Comparison of ENCODE assay signal across 24 cellular contexts in the genomic region with DNA sequence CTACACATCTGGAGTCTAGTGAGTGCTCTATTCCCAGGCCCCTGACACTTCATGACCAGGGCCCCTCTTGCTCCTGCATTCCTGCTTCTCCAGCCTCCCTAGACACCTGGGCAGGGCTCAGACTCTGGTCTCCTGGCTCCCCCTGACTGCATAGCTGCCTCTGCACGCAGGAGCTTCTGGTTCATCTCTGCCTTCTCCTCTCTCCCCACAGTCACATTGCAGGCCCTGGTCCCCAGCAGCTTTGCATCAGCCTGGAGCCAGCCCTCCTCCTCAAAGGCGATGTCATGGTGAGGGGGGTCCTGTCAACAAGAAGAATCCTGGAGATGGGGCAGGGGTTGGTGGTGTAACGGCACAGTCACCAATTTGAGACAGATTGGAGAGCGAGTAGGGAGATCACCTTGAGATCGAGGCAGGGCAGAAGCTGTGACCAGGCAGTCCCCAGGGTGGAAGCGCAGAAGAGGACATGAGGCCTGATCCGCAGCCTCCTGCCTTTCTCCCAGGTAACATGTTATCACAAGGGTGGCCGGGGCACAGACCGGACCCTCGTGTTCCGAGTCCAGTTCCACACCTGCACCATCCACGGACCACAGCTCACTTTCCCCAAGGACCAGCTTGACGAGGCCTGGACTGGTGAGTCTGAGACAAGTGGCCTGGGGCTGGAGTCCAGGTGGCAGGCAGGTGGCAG. TPM values are rescaled to one million over a fixed set of nuclear protein-coding genes. Genes with fewer than 3 reads are reported as not detected.
DNase-seq lines count a peak whose midpoint lies in the region; ATAC-seq and TF ChIP-seq lines count a peak whose summit lies in the region.
"Had no signal": no experiment of that assay in that cellular context is flagged by ENCODE, and none has a peak within 500 bp of the region (broad histone marks: within the 10 kb centered on the region; RNA-seq: fewer than 3 reads in every experiment).

No MANE protein-coding gene starts in this region.

- no peak overlapping the region for H3K27ac Mint-ChIP-seq in activated naive CD8-positive, alpha-beta T cell treated with anti-CD3 and anti-CD28 coated beads, Interleukin-2, amount 10 ng/mL, durations not matched to agents 7 days and 5 days
- H3K27ac Mint-ChIP-seq in activated naive CD8-positive, alpha-beta T cell treated with anti-CD3 and anti-CD28 coated beads, Interleukin-2, amount 50 U/mL, for 24 hours = no peak overlapping the region
- H3K27ac Mint-ChIP-seq in endodermal cell = no peak overlapping the region
- peak overlapping the region; percentile 48 for H3K27ac Mint-ChIP-seq in type B pancreatic cell
- no peak overlapping the region for H3K27ac Mint-ChIP-seq in progenitor cell of endocrine pancreas

- TF ChIP-seq EP300 in neural cell (conservative IDR thresholded peaks at IDR 0.05; ENCODE audit: poor library complexity, severe bottlenecking) = no peak

- peak; percentile 23 for DNase-seq in activated naive CD8-positive, alpha-beta T cell treated with anti-CD3 and anti-CD28 coated beads, Interleukin-2, amount 10 ng/mL, durations not matched to agents 7 days and 5 days
- DNase-seq in activated naive CD8-positive, alpha-beta T cell treated with anti-CD3 and anti-CD28 coated beads, Interleukin-2, amount 50 U/mL, for 24 hours = no peak
- DNase-seq in endodermal cell (peak; percentile 47), type B pancreatic cell (ENCODE audit: extremely low spot score, unreplicated experiment) (no peak), progenitor cell of endocrine pancreas (ENCODE audit: low spot score, unreplicated experiment) (no peak), A673 (ENCODE audit: low spot score) (no peak)
- DNase-seq: ACHN; activated CD4-positive, alpha-beta T cell treated with anti-CD3 and anti-CD28 coated beads for 1 hour; colonic mucosa; DMS153; foreskin keratinocyte; NCI-H2081; NCI-H524; OCI-M1; T1000 had no signal

- no peaks in the 10 kb centered on the region for H3K9me2 ChIP-seq in neural cell (ENCODE audit: insufficient read depth, low read length)

- CTCF ChIA-PET in A673 (lab: Charles Lee) = no interaction called here

- 95 to 96% methylated on average over 12 to 13 of the region's 13 CpGs for WGBS in endodermal cell (ENCODE audit: insufficient coverage in 1 of 2, insufficient read length in 1 of 2), 2 experiments

- H3K4me1 ChIP-seq in endodermal cell (ENCODE audit: control insufficient read depth, insufficient read depth, low read length) (no peaks in the 10 kb centered on the region), A673 (ENCODE audit: insufficient read depth, low read length, poor library complexity, severe bottlenecking) (peaks cover 17% of the 10 kb centered on the region)
- H3K4me1 ChIP-seq: foreskin keratinocyte had no signal

- H3K4me2 ChIP-seq in neural cell (ENCODE audit: low read length) = no peak overlapping the region

- H3K4me3 Mint-ChIP-seq in activated naive CD8-positive, alpha-beta T cell treated with anti-CD3 and anti-CD28 coated beads, Interleukin-2, amount 10 ng/mL, durations not matched to agents 7 days and 5 days = no peak overlapping the region
- H3K4me3 Mint-ChIP-seq in activated naive CD8-positive, alpha-beta T cell treated with anti-CD3 and anti-CD28 coated beads, Interleukin-2, amount 50 U/mL, for 24 hours = no peak overlapping the region
- no peak overlapping the region for H3K4me3 Mint-ChIP-seq in endodermal cell
- H3K4me3 Mint-ChIP-seq in type B pancreatic cell = no peak overlapping the region
- H3K4me3 Mint-ChIP-seq in progenitor cell of endocrine pancreas (ENCODE audit: low read depth) = no peak overlapping the region

- H3K27me3 Mint-ChIP-seq in activated naive CD8-positive, alpha-beta T cell treated with anti-CD3 and anti-CD28 coated beads, Interleukin-2, amount 10 ng/mL, durations not matched to agents 7 days and 5 days = peaks cover 5% of the 10 kb centered on the region
- H3K27me3 Mint-ChIP-seq in activated naive CD8-positive, alpha-beta T cell treated with anti-CD3 and anti-CD28 coated beads, Interleukin-2, amount 50 U/mL, for 24 hours = no peaks in the 10 kb centered on the region
- peaks cover 19% of the 10 kb centered on the region for H3K27me3 Mint-ChIP-seq in endodermal cell (ENCODE audit: insufficient read depth)
- no peaks in the 10 kb centered on the region for H3K27me3 Mint-ChIP-seq in type B pancreatic cell
- H3K27me3 Mint-ChIP-seq in progenitor cell of endocrine pancreas = peaks cover 6% of the 10 kb centered on the region

- no peaks in the 10 kb centered on the region for H3K79me2 ChIP-seq in neural cell (replicated peaks; ENCODE audit: insufficient read depth, low read length)

- H3K9ac ChIP-seq in endodermal cell (ENCODE audit: extremely low read depth, low read length, poor library complexity, severe bottlenecking) (no peak overlapping the region), neural cell (ENCODE audit: low read length) (no peak overlapping the region)

- no peaks in the 10 kb centered on the region for H3K36me3 Mint-ChIP-seq in activated naive CD8-positive, alpha-beta T cell treated with anti-CD3 and anti-CD28 coated beads, Interleukin-2, amount 10 ng/mL, durations not matched to agents 7 days and 5 days
- H3K36me3 Mint-ChIP-seq in activated naive CD8-positive, alpha-beta T cell treated with anti-CD3 and anti-CD28 coated beads, Interleukin-2, amount 50 U/mL, for 24 hours (ENCODE audit: low read depth) = no peaks in the 10 kb centered on the region
- H3K36me3 Mint-ChIP-seq in endodermal cell (ENCODE audit: low read depth) (no peaks in the 10 kb centered on the region), type B pancreatic cell (no peaks in the 10 kb centered on the region), progenitor cell of endocrine pancreas (ENCODE audit: insufficient read depth) (no peaks in the 10 kb centered on the region)

- no peaks in the 10 kb centered on the region for H4K20me1 ChIP-seq in neural cell (ENCODE audit: insufficient read depth)

- H3K9me3 ChIP-seq in endodermal cell (ENCODE audit: control insufficient read depth, low read length) (no peaks in the 10 kb centered on the region), neural cell (ENCODE audit: low read length) (no peaks in the 10 kb centered on the region), A673 (ENCODE audit: low read depth, low read length, poor library complexity, severe bottlenecking) (no peaks in the 10 kb centered on the region)
- H3K9me3 ChIP-seq: colonic mucosa, prostate gland, SJSA1, thoracic aorta had no signal

- no TSS peak for BruUV-seq in A673 (replicated peaks; lab: Mats Ljungman, UMichigan)

- H3K4me3 ChIP-seq in endodermal cell (ENCODE audit: low read length) (no peak overlapping the region), neural cell (ENCODE audit: low read length) (no peak overlapping the region), A673 (ENCODE audit: low read depth, low read length, poor library complexity, severe bottlenecking) (no peak overlapping the region)
- H3K4me3 ChIP-seq: colonic mucosa, K562, prostate gland, SJSA1, thoracic aorta had no signal

- H3F3A ChIP-seq in neural cell (ENCODE audit: insufficient read depth, low read length, poor library complexity, severe bottlenecking) = no peaks in the 10 kb centered on the region

- no peaks in the 10 kb centered on the region for H3K9me3 Mint-ChIP-seq in activated naive CD8-positive, alpha-beta T cell treated with anti-CD3 and anti-CD28 coated beads, Interleukin-2, amount 10 ng/mL, durations not matched to agents 7 days and 5 days
- H3K9me3 Mint-ChIP-seq in activated naive CD8-positive, alpha-beta T cell treated with anti-CD3 and anti-CD28 coated beads, Interleukin-2, amount 50 U/mL, for 24 hours = no peaks in the 10 kb centered on the region
- H3K9me3 Mint-ChIP-seq in endodermal cell = no peaks in the 10 kb centered on the region
- H3K9me3 Mint-ChIP-seq in type B pancreatic cell = no peaks in the 10 kb centered on the region
- no peaks in the 10 kb centered on the region for H3K9me3 Mint-ChIP-seq in progenitor cell of endocrine pancreas (ENCODE audit: low read depth)

- intact Hi-C loops in A673 (cut with micrococcal nuclease; ENCODE audit: unreplicated experiment) = no loop called here

- H3K4me1 Mint-ChIP-seq in activated naive CD8-positive, alpha-beta T cell treated with anti-CD3 and anti-CD28 coated beads, Interleukin-2, amount 10 ng/mL, durations not matched to agents 7 days and 5 days = peaks cover 8% of the 10 kb centered on the region
- H3K4me1 Mint-ChIP-seq in activated naive CD8-positive, alpha-beta T cell treated with anti-CD3 and anti-CD28 coated beads, Interleukin-2, amount 50 U/mL, for 24 hours = peaks cover 7% of the 10 kb centered on the region
- H3K4me1 Mint-ChIP-seq in endodermal cell = peaks cover 10% of the 10 kb centered on the region
- peaks cover 20% of the 10 kb centered on the region for H3K4me1 Mint-ChIP-seq in type B pancreatic cell (ENCODE audit: unreplicated experiment)
- peaks cover 6% of the 10 kb centered on the region for H3K4me1 Mint-ChIP-seq in progenitor cell of endocrine pancreas (ENCODE audit: low read depth)

- H3K27me3 ChIP-seq in endodermal cell (ENCODE audit: control insufficient read depth, insufficient read depth, low read length, poor library complexity, severe bottlenecking) (no peaks in the 10 kb centered on the region), neural cell (ENCODE audit: insufficient read depth, low read depth, low read length) (no peaks in the 10 kb centered on the region), A673 (replicated peaks; ENCODE audit: insufficient read depth, low read depth, low read length, poor library complexity) (no peaks in the 10 kb centered on the region)
- H3K27me3 ChIP-seq: colonic mucosa, foreskin keratinocyte, SJSA1 had no signal

- H3K36me3 ChIP-seq in endodermal cell (ENCODE audit: control insufficient read depth, insufficient read depth, low read length) = peaks cover 11% of the 10 kb centered on the region
- no peaks in the 10 kb centered on the region for H3K36me3 ChIP-seq in neural cell (ENCODE audit: insufficient read depth, low read length)
- H3K36me3 ChIP-seq in A673 (ENCODE audit: insufficient read depth, low read length, poor library complexity, severe bottlenecking) = no peaks in the 10 kb centered on the region
- H3K36me3 ChIP-seq: colonic mucosa, prostate gland had no signal

- H2AFZ ChIP-seq in neural cell (ENCODE audit: low read depth, low read length) = no peak overlapping the region

- TF ChIP-seq RAD21 in neural cell (conservative IDR thresholded peaks at IDR 0.05) = no peak

- ATAC-seq in activated naive CD8-positive, alpha-beta T cell treated with anti-CD3 and anti-CD28 coated beads, Interleukin-2, amount 10 ng/mL, durations not matched to agents 7 days and 5 days (ENCODE audit: low read depth) = no peak
- ATAC-seq in activated naive CD8-positive, alpha-beta T cell treated with anti-CD3 and anti-CD28 coated beads, Interleukin-2, amount 50 U/mL, for 24 hours = no peak
- no peak for ATAC-seq in HG03571 (IDR thresholded peaks at IDR 0.05; ENCODE audit: unreplicated experiment)
- ATAC-seq: foreskin keratinocyte, HCT116, K562 had no signal

- H3K27ac ChIP-seq in endodermal cell (ENCODE audit: low read depth, low read length) = no peak overlapping the region
- no peak overlapping the region for H3K27ac ChIP-seq in neural cell (ENCODE audit: low read length)
- H3K27ac ChIP-seq in A673 (ENCODE audit: low read depth, low read length, poor library complexity, severe bottlenecking) = no peak overlapping the region
- H3K27ac ChIP-seq: C4-2B, colonic mucosa, foreskin keratinocyte, prostate gland, SJSA1 had no signal

- POLR2A ChIA-PET in activated naive CD8-positive, alpha-beta T cell treated with anti-CD3 and anti-CD28 coated beads, Interleukin-2, amount 10 ng/mL, durations not matched to agents 7 days and 5 days (lab: Charles Lee) = interaction anchor here (0.6 kb wide), 1 partner anchor 107 kb away, joined by 3 read pairs; no protein-coding TSS in a partner anchor
- POLR2A ChIA-PET in A673 (lab: Charles Lee; ENCODE audit: low non-redundant PET) = no interaction called here

- TF ChIP-seq CTCF in endodermal cell (conservative IDR thresholded peaks at IDR 0.05) = no peak
- no peak for TF ChIP-seq CTCF in neural cell (IDR thresholded peaks at IDR 0.05; ENCODE audit: poor library complexity, severe bottlenecking)
- no peak for TF ChIP-seq CTCF in type B pancreatic cell (conservative IDR thresholded peaks at IDR 0.05)
- TF ChIP-seq CTCF in progenitor cell of endocrine pancreas (IDR thresholded peaks at IDR 0.05; ENCODE audit: unreplicated experiment) = no peak
- TF ChIP-seq CTCF in A673 (conservative IDR thresholded peaks at IDR 0.05; ENCODE audit: low read depth, low read length) = no peak

RNA-seq across cellular contexts. Expression of gene TNS2, which starts 8.1 kb away (rescaled TPM):
- total RNA-seq in activated naive CD8-positive, alpha-beta T cell treated with anti-CD3 and anti-CD28 coated beads, Interleukin-2, amount 10 ng/mL, durations not matched to agents 7 days and 5 days = 1 to 10 TPM; 1.9 to 3.0 TPM
- total RNA-seq in endodermal cell = 10 to 100 TPM; 10.2 to 12.6 TPM
- polyA plus RNA-seq in endodermal cell (2013, experiment 1 of 2) = 9.5 TPM
- polyA plus RNA-seq in endodermal cell (2013, experiment 2 of 2) = 9.6 TPM
- 4.2 and 7.9 TPM in 2 replicates for polyA plus RNA-seq in neural cell
- polyA minus RNA-seq in neural cell = 5.2 and 7.5 TPM in 2 replicates
- total RNA-seq in type B pancreatic cell (ENCODE audit: low replicate concordance) = 3.5 and 21.8 TPM in 2 replicates
- 6.6 and 7.3 TPM in 2 replicates for total RNA-seq in progenitor cell of endocrine pancreas
- total RNA-seq in A673 (2021) = 3.4 and 6.1 TPM in 2 replicates

RNA-seq across cellular contexts. Expression of gene SPRYD3, which starts 21.2 kb away (rescaled TPM):
- total RNA-seq in activated naive CD8-positive, alpha-beta T cell treated with anti-CD3 and anti-CD28 coated beads, Interleukin-2, amount 10 ng/mL, durations not matched to agents 7 days and 5 days = 10 to 100 TPM; 34.4 to 37.8 TPM
- total RNA-seq in endodermal cell (10 to 100 TPM; 13.0 to 18.4 TPM), type B pancreatic cell (ENCODE audit: low replicate concordance) (22.1 and 43.0 TPM in 2 replicates), progenitor cell of endocrine pancreas (17.9 and 18.0 TPM in 2 replicates), A673 (2021) (17.0 and 19.3 TPM in 2 replicates)
- polyA plus RNA-seq in endodermal cell (2013, experiment 1 of 2) = 6.8 TPM
- 7.2 TPM for polyA plus RNA-seq in endodermal cell (2013, experiment 2 of 2)
- 20.8 and 21.0 TPM in 2 replicates for polyA plus RNA-seq in neural cell
- polyA minus RNA-seq in neural cell = 31.4 and 34.6 TPM in 2 replicates

RNA-seq across cellular contexts. Expression of gene IGFBP6, which starts 39.5 kb away (rescaled TPM):
- 1 to 10 TPM; 2.0 to 2.3 TPM for total RNA-seq in activated naive CD8-positive, alpha-beta T cell treated with anti-CD3 and anti-CD28 coated beads, Interleukin-2, amount 10 ng/mL, durations not matched to agents 7 days and 5 days
- total RNA-seq in endodermal cell (10 to 100 TPM; 21.7 to 48.4 TPM), type B pancreatic cell (ENCODE audit: low replicate concordance) (25.1 and 40.3 TPM in 2 replicates), progenitor cell of endocrine pancreas (25.7 and 26.5 TPM in 2 replicates), A673 (2021) (6.6 and 7.3 TPM in 2 replicates)
- polyA plus RNA-seq in endodermal cell (2013, experiment 1 of 2) = 13.5 TPM
- polyA plus RNA-seq in endodermal cell (2013, experiment 2 of 2) = 23.1 TPM
- 0.26 TPM in 1 of 2 replicates, not detected in the other for polyA plus RNA-seq in neural cell
- polyA minus RNA-seq in neural cell = not detected in 2 replicates

RNA-seq across cellular contexts. Expression of gene SOAT2, which starts 45.3 kb away (rescaled TPM):
- 10 to 100 TPM in 1 of 2 experiments, 1 to 10 TPM in 1; 9.8 to 10.4 TPM for total RNA-seq in activated naive CD8-positive, alpha-beta T cell treated with anti-CD3 and anti-CD28 coated beads, Interleukin-2, amount 10 ng/mL, durations not matched to agents 7 days and 5 days
- under 1 TPM; 0.46 to 0.71 TPM for total RNA-seq in endodermal cell
- 0.28 TPM for polyA plus RNA-seq in endodermal cell (2013, experiment 1 of 2)
- polyA plus RNA-seq in endodermal cell (2013, experiment 2 of 2) = 0.21 TPM
- not detected in 2 replicates for polyA plus RNA-seq in neural cell
- polyA minus RNA-seq in neural cell = not detected in 2 replicates
- 0.97 and 1.9 TPM in 2 replicates for total RNA-seq in type B pancreatic cell (ENCODE audit: low replicate concordance)
- total RNA-seq in progenitor cell of endocrine pancreas = 0.98 and 1.1 TPM in 2 replicates
- total RNA-seq in A673 (2021) = not detected in 2 replicates
- total RNA-seq: foreskin keratinocyte, K562, myocyte, SJSA1 had no signal
- polyA plus RNA-seq: foreskin keratinocyte had no signal

RNA-seq across cellular contexts. Expression of gene EIF4B, which starts 51.7 kb away (rescaled TPM):
- 100 to 1,000 TPM; 439 to 448 TPM for total RNA-seq in activated naive CD8-positive, alpha-beta T cell treated with anti-CD3 and anti-CD28 coated beads, Interleukin-2, amount 10 ng/mL, durations not matched to agents 7 days and 5 days
- total RNA-seq in endodermal cell = 100 to 1,000 TPM; 596 to 655 TPM
- polyA plus RNA-seq in endodermal cell (2013, experiment 1 of 2) = 388 TPM
- 341 TPM for polyA plus RNA-seq in endodermal cell (2013, experiment 2 of 2)
- 329 and 333 TPM in 2 replicates for polyA plus RNA-seq in neural cell
- 636 and 641 TPM in 2 replicates for polyA minus RNA-seq in neural cell
- 450 and 521 TPM in 2 replicates for total RNA-seq in type B pancreatic cell (ENCODE audit: low replicate concordance)
- 447 and 487 TPM in 2 replicates for total RNA-seq in progenitor cell of endocrine pancreas
- total RNA-seq in A673 (2021) = 393 and 400 TPM in 2 replicates

Comparison
In these comparisons a context has a peak if more than half of its experiments do, and no peak if none do; other contexts are left out.
1. DNase-seq: peak in activated naive CD8-positive, alpha-beta T cell treated with anti-CD3 and anti-CD28 coated beads, Interleukin-2, amount 10 ng/mL, durations not matched to agents 7 days and 5 days (single experiment) and endodermal cell (single experiment); none in activated naive CD8-positive, alpha-beta T cell treated with anti-CD3 and anti-CD28 coated beads, Interleukin-2, amount 50 U/mL, for 24 hours (single experiment), type B pancreatic cell (single experiment), progenitor cell of endocrine pancreas (single experiment) and A673 (single experiment).